10 cellular contexts compared by ENCODE assay signal in genomic region chr19:29943615-29944014, GRCh38. TPM values are rescaled to one million over a fixed set of nuclear protein-coding genes. Genes with fewer than 3 reads are reported as not detected.
A peak's percentile ranks its signal among the peaks of the same experiment; 100 is the strongest.
DNase-seq lines count a peak whose midpoint lies in the region; ATAC-seq, FAIRE-seq and TF ChIP-seq lines count a peak whose summit lies in the region.
"Had no signal": no experiment of that assay in that cellular context is flagged by ENCODE, and none has a peak within 500 bp of the region (broad histone marks: within the 10 kb centered on the region; RNA-seq: fewer than 3 reads in every experiment).

No MANE protein-coding gene starts in this region.

- H3K36me3 ChIP-seq in Caco-2 (ENCODE audit: control insufficient read depth, insufficient read depth, low read length) (no peaks in the 10 kb centered on the region), Loucy (ENCODE audit: insufficient read depth, low read length) (no peaks in the 10 kb centered on the region; the same call in 1 of the 2 replicates)

- TF ChIP-seq POLR2A in GM12892 (IDR thresholded peaks at IDR 0.05; ENCODE audit: low read depth, low read length), result no peak

- no peaks in the 10 kb centered on the region for H3K9me2 ChIP-seq in Loucy (replicated peaks; ENCODE audit: low read depth, low read length)

- CTCF ChIA-PET in Caco-2 (lab: Charles Lee), result no interaction called here

- no TSS peak for BruUV-seq in Caco-2 (replicated peaks; lab: Mats Ljungman, UMichigan)

- TF ChIP-seq CTCF in Caco-2 (IDR thresholded peaks at IDR 0.05; ENCODE audit: insufficient read depth in 1 of 2, low read depth in 1 of 2, low read length in 1 of 2, severe bottlenecking in 1 of 2, unreplicated experiment in 1 of 2), result no peak
- TF ChIP-seq CTCF in Loucy (conservative IDR thresholded peaks at IDR 0.05; ENCODE audit: low read length), result no peak
- TF ChIP-seq CTCF in nephron (IDR thresholded peaks at IDR 0.05; ENCODE audit: unreplicated experiment in 3 of 3), result no peak
- TF ChIP-seq CTCF in GM10266 (IDR thresholded peaks at IDR 0.05; ENCODE audit: control insufficient read depth, insufficient read depth, low read depth, missing control alignments), result no peak

- H3K4me3 ChIP-seq in Caco-2 (ENCODE audit: low read depth, low read length) (peak overlapping the region; percentile 56), Loucy (ENCODE audit: low read length, poor library complexity, severe bottlenecking) (peak overlapping the region; percentile 98)

- H3K9me3 ChIP-seq in Caco-2, result no peaks in the 10 kb centered on the region
- H3K9me3 ChIP-seq in Loucy (ENCODE audit: insufficient read depth, low read depth, low read length), result no peaks in the 10 kb centered on the region

- H3K4me1 ChIP-seq in Caco-2 (peaks cover 16% of the 10 kb centered on the region), Loucy (ENCODE audit: insufficient read depth, low read length, poor library complexity, severe bottlenecking) (peaks cover 51% of the 10 kb centered on the region)

- H3K9ac ChIP-seq in Loucy (ENCODE audit: low read depth, low read length, poor library complexity, severe bottlenecking), result peak overlapping the region; percentile 92

- no peak for ATAC-seq in central memory CD8-positive, alpha-beta T cell (replicated peaks; ENCODE audit: extremely low read depth, poor library complexity, severe bottlenecking)
- ATAC-seq: Right ventricle myocardium inferior had no signal

- H4K20me1 ChIP-seq in Loucy (ENCODE audit: insufficient read depth, low read length, poor library complexity, severe bottlenecking), result peaks cover 59% of the 10 kb centered on the region

- POLR2A ChIA-PET in Caco-2 (lab: Charles Lee), result no interaction called here

- peak overlapping the region; percentile 98 for H3K4me3 Mint-ChIP-seq in Caco-2 (ENCODE audit: unreplicated experiment)
- peak overlapping the region; percentile 92 for H3K4me3 Mint-ChIP-seq in central memory CD8-positive, alpha-beta T cell
- H3K4me3 Mint-ChIP-seq in nephron, result peak overlapping the region; percentile 98 to 99 (median 99)

- H3K27ac Mint-ChIP-seq in Caco-2 (ENCODE audit: unreplicated experiment) (peak overlapping the region; percentile 92), nephron (peak overlapping the region; percentile 69 to 89 (median 84))
- H3K27ac Mint-ChIP-seq in central memory CD8-positive, alpha-beta T cell (ENCODE audit: low read depth), result peak overlapping the region; percentile 88

- H3K36me3 Mint-ChIP-seq in Caco-2 (ENCODE audit: insufficient read depth, unreplicated experiment) (peaks cover 10% of the 10 kb centered on the region), nephron (ENCODE audit: low read depth) (peaks cover 16% of the 10 kb centered on the region)
- H3K36me3 Mint-ChIP-seq in central memory CD8-positive, alpha-beta T cell (ENCODE audit: insufficient read depth), result peaks cover 3% of the 10 kb centered on the region

- intact Hi-C loops in Caco-2 (cut with micrococcal nuclease; ENCODE audit: unreplicated experiment), result loop anchor here (5.0 kb wide), 1 partner anchor 336 kb away; the partner anchor contains the start of gene POP4

- no peaks in the 10 kb centered on the region for H3F3A ChIP-seq in Loucy (ENCODE audit: low read depth)

- DNase-seq in Caco-2 (no peak), GM12892 (ENCODE audit: insufficient read length) (no peak), GM10266 (ENCODE audit: extremely low spot score) (no peak), ureter (ENCODE audit: low spot score) (no peak)
- DNase-seq in central memory CD8-positive, alpha-beta T cell (ENCODE audit: low spot score in 2 of 2), result no peak
- no peak for DNase-seq in stimulated activated CD4-positive, alpha-beta T cell treated with anti-CD3 and anti-CD28 coated beads, Interleukin-2, amount 100 ng/mL, for 24 hours
- DNase-seq: stimulated activated CD4-positive, alpha-beta T cell treated with anti-CD3 and anti-CD28 coated beads, Interleukin-1b, Interleukin-23, amount 100 ng/mL, for 48 hours had no signal

- H2AFZ ChIP-seq in Loucy (ENCODE audit: low read length), result no peak overlapping the region

- H3K27me3 ChIP-seq in Caco-2 (replicated peaks; ENCODE audit: control insufficient read depth, insufficient read depth, low read length), result no peaks in the 10 kb centered on the region
- no peaks in the 10 kb centered on the region for H3K27me3 ChIP-seq in Loucy (ENCODE audit: insufficient read depth, low read length, poor library complexity, severe bottlenecking)

- H3K27me3 Mint-ChIP-seq in Caco-2 (ENCODE audit: insufficient read depth, unreplicated experiment), result no peaks in the 10 kb centered on the region
- H3K27me3 Mint-ChIP-seq in central memory CD8-positive, alpha-beta T cell, result no peaks in the 10 kb centered on the region
- peaks cover 9% of the 10 kb centered on the region for H3K27me3 Mint-ChIP-seq in nephron (ENCODE audit: low read depth)

- peaks cover 63% of the 10 kb centered on the region for H3K79me2 ChIP-seq in Loucy (ENCODE audit: insufficient read depth, low read length)

- H3K4me1 Mint-ChIP-seq in Caco-2 (ENCODE audit: low read depth, unreplicated experiment) (peaks cover 14% of the 10 kb centered on the region), nephron (peaks cover 37% of the 10 kb centered on the region)
- H3K4me1 Mint-ChIP-seq in central memory CD8-positive, alpha-beta T cell, result peaks cover 62% of the 10 kb centered on the region

- H3K9me3 Mint-ChIP-seq in Caco-2 (ENCODE audit: unreplicated experiment) (no peaks in the 10 kb centered on the region), nephron (peaks cover 15% of the 10 kb centered on the region)
- no peaks in the 10 kb centered on the region for H3K9me3 Mint-ChIP-seq in central memory CD8-positive, alpha-beta T cell

- peak overlapping the region; percentile 96 for H3K4me2 ChIP-seq in Loucy (ENCODE audit: low read depth, low read length, poor library complexity, severe bottlenecking)

- no peak for FAIRE-seq in GM12892 (lab: Jason Lieb, UNC)

RNA-seq across cellular contexts. Expression of gene URI1, which starts 1.6 kb away (rescaled TPM):
- total RNA-seq in Caco-2 (2022) (53.9 and 59.5 TPM in 2 replicates), ureter (75.8 TPM)
- polyA plus RNA-seq in GM12892 (2012; ENCODE audit: missing spikeins), result 50.5 TPM
